11 cellular contexts compared by ENCODE assay signal in genomic region chr3:43001094-43001553, GRCh38. TPM values are rescaled to one million over a fixed set of nuclear protein-coding genes. Genes with fewer than 3 reads are reported as not detected.
DNase-seq lines count a peak whose midpoint lies in the region; ATAC-seq and TF ChIP-seq lines count a peak whose summit lies in the region.
"Had no signal": no experiment of that assay in that cellular context is flagged by ENCODE, and none has a peak within 500 bp of the region (broad histone marks: within the 10 kb centered on the region; RNA-seq: fewer than 3 reads in every experiment).

No MANE protein-coding gene starts in this region.

- intact Hi-C loops in mucosa of descending colon (cut with DNase I, micrococcal nuclease), result no loop called here

- H3K9me3 Mint-ChIP-seq in immature natural killer cell, result no peaks in the 10 kb centered on the region
- H3K9me3 Mint-ChIP-seq: central memory CD8-positive, alpha-beta T cell had no signal

- peak overlapping the region; percentile 81 for H3K9ac ChIP-seq in adipocyte (ENCODE audit: low read length)

- H3K27ac Mint-ChIP-seq in immature natural killer cell, result no peak overlapping the region

- H3K27me3 ChIP-seq in adipocyte (replicated peaks; ENCODE audit: control insufficient read depth, insufficient read depth, low read length) (no peaks in the 10 kb centered on the region), tibial nerve (no peaks in the 10 kb centered on the region)

- H3K4me1 ChIP-seq in adipocyte (ENCODE audit: control insufficient read depth, insufficient read depth, low read length), result peaks cover 59% of the 10 kb centered on the region
- H3K4me1 ChIP-seq in mucosa of descending colon (ENCODE audit: low read depth), result no peaks in the 10 kb centered on the region
- H3K4me1 ChIP-seq in tibial nerve, result peaks cover 0 to 87% (median 34%) of the 10 kb centered on the region in 4 donors

- ATAC-seq in mucosa of descending colon, result peak; percentile 72
- ATAC-seq in HG02852 (IDR thresholded peaks at IDR 0.05; ENCODE audit: unreplicated experiment), result no peak
- ATAC-seq: activated CD4-positive, CD25-positive, alpha-beta regulatory T cell treated with anti-CD3 and anti-CD28 coated beads, Interleukin-2, amount 50 U/mL, for 24 hours had no signal

- TF ChIP-seq POLR2A in tibial nerve (IDR thresholded peaks at IDR 0.05), result peak in 1 of 2 donors; percentile 14

- peak; percentile 96 for DNase-seq in adipocyte (ENCODE audit: low read depth)
- peak; percentile 95 for DNase-seq in fibroblast of peridontal ligament (ENCODE audit: extremely low read depth)
- peak; percentile 38 to 60 (median 51) for DNase-seq in mucosa of descending colon
- DNase-seq in tibial nerve (ENCODE audit: low spot score in 2 of 2), result peak; percentile 88 to 93
- DNase-seq in immature natural killer cell, result no peak
- no peak for DNase-seq in cortex of kidney (lab: John Stamatoyannopoulos, UW)
- no peak for DNase-seq in CD1c-positive myeloid dendritic cell (ENCODE audit: extremely low spot score)
- DNase-seq: stimulated activated naive CD4-positive, alpha-beta T cell had no signal

- H3K9me3 ChIP-seq in adipocyte (ENCODE audit: control insufficient read depth, low read length), result no peaks in the 10 kb centered on the region
- no peaks in the 10 kb centered on the region for H3K9me3 ChIP-seq in mucosa of descending colon
- H3K9me3 ChIP-seq in tibial nerve, result no peaks in the 10 kb centered on the region

- H3K4me3 ChIP-seq in adipocyte (ENCODE audit: low read length), result peak overlapping the region; percentile 76
- H3K4me3 ChIP-seq in mucosa of descending colon, result no peak overlapping the region
- H3K4me3 ChIP-seq in tibial nerve, result peak overlapping the region in 2 of 4 donors; percentile 7 to 36

- H3K36me3 ChIP-seq in adipocyte (ENCODE audit: control insufficient read depth, insufficient read depth, low read length, severe bottlenecking) (no peaks in the 10 kb centered on the region), mucosa of descending colon (ENCODE audit: low read depth) (no peaks in the 10 kb centered on the region), tibial nerve (no peaks in the 10 kb centered on the region)

- TF ChIP-seq CTCF in mucosa of descending colon (IDR thresholded peaks at IDR 0.05) (no peak), tibial nerve (IDR thresholded peaks at IDR 0.05) (peak in 1 of 5 experiments; percentile 22)

- no peaks in the 10 kb centered on the region for H3K4me1 Mint-ChIP-seq in immature natural killer cell
- H3K4me1 Mint-ChIP-seq: central memory CD8-positive, alpha-beta T cell had no signal

- peaks cover 0 to 8% (median 0%) of the 10 kb centered on the region in 3 donors for H3K27me3 Mint-ChIP-seq in immature natural killer cell (ENCODE audit: low read depth in 3 of 3)

- TF ChIP-seq EP300 in tibial nerve (IDR thresholded peaks at IDR 0.05), result peak; percentile 91 to 97

- H3K4me3 Mint-ChIP-seq in immature natural killer cell, result no peak overlapping the region
- H3K4me3 Mint-ChIP-seq: central memory CD8-positive, alpha-beta T cell had no signal

- WGBS in tibial nerve, 2 donors, result 15 to 22% methylated on average over 8 of the region's 8 CpGs

- H3K27ac ChIP-seq in tibial nerve, result peak overlapping the region; percentile 63 to 91 (median 86)

- H3K36me3 Mint-ChIP-seq in immature natural killer cell, result peaks cover 0 to 5% (median 0%) of the 10 kb centered on the region in 3 donors

RNA-seq across cellular contexts. Expression of gene GASK1A, which starts 22.0 kb away (rescaled TPM):
- 10 to 100 TPM in 1 of 3 donors, 1 to 10 TPM in 2; 1.2 to 10.0 (median 3.6) TPM for total RNA-seq in mucosa of descending colon
- total RNA-seq in tibial nerve, result 10 to 100 TPM; 43.0 to 70.6 (median 49.5) TPM
- polyA plus RNA-seq in immature natural killer cell, result not detected

Comparison
In these comparisons a context has a peak if more than half of its experiments do, and no peak if none do; other contexts are left out.
1. DNase-seq: peak in adipocyte (single experiment), fibroblast of peridontal ligament (single experiment), mucosa of descending colon (3 of 3) and tibial nerve (2 of 2); none in immature natural killer cell (0 of 3), cortex of kidney (single experiment) and CD1c-positive myeloid dendritic cell (single experiment).